8 cellular contexts compared by ENCODE assay signal in genomic region chr3:58332575-58333179, GRCh38. TPM values are rescaled to one million over a fixed set of nuclear protein-coding genes. Genes with fewer than 3 reads are reported as not detected.
A peak's percentile ranks its signal among the peaks of the same experiment; 100 is the strongest.
DNase-seq lines count a peak whose midpoint lies in the region; ATAC-seq, FAIRE-seq and TF ChIP-seq lines count a peak whose summit lies in the region.

Gene PXK, plus strand, starts transcription at chr3:58332892. Its CDS starts 97 bp downstream, at chr3:58332989.

- no peaks in the 10 kb centered on the region for H3K9me3 Mint-ChIP-seq in natural killer cell

- no peaks in the 10 kb centered on the region for H3K27me3 Mint-ChIP-seq in natural killer cell (ENCODE audit: low read depth in 2 of 2)

- peak within 1 kb of the TSS; percentile 92 for H3K4me3 ChIP-seq in RWPE2 (ENCODE audit: severe bottlenecking)

- H3K27ac Mint-ChIP-seq in natural killer cell, result peak within 1 kb of the TSS; percentile 87 to 91

- no peaks in the 10 kb centered on the region for H3K36me3 ChIP-seq in RWPE2 (ENCODE audit: low read depth)

- peak; percentile 42 for FAIRE-seq in GM19239 (lab: Jason Lieb, UNC)

- H3K4me3 Mint-ChIP-seq in natural killer cell, result peak within 1 kb of the TSS; percentile 99

- TF ChIP-seq CTCF in RWPE2 (IDR thresholded peaks at IDR 0.05; ENCODE audit: poor library complexity, severe bottlenecking), result no peak
- peak; percentile 10 for TF ChIP-seq CTCF in natural killer cell (IDR thresholded peaks at IDR 0.05)

- intact Hi-C loops in natural killer cell (cut with micrococcal nuclease), result loop anchor here (1.0 to 2.0 kb wide), 2 partner anchors 26 to 159 kb away; partner anchors contain the start of genes HTD2 and RPP14

- no peaks in the 10 kb centered on the region for H3K27me3 ChIP-seq in RWPE2 (ENCODE audit: insufficient read depth, poor library complexity, severe bottlenecking)

- H3K36me3 Mint-ChIP-seq in natural killer cell, result no peaks in the 10 kb centered on the region

- H3K4me1 Mint-ChIP-seq in natural killer cell, result peaks cover 33 to 45% of the 10 kb centered on the region in 2 donors

- ATAC-seq in HG03432 (IDR thresholded peaks at IDR 0.05; ENCODE audit: unreplicated experiment) (peak; percentile 91), RWPE2 (ENCODE audit: low read depth) (peak; percentile 79), natural killer cell (peak; percentile 79 to 93 (median 90))

- H3K27ac ChIP-seq in RWPE2 (ENCODE audit: poor library complexity, severe bottlenecking), result no peak within 1 kb of the TSS

- H3K9me3 ChIP-seq in RWPE2 (ENCODE audit: severe bottlenecking), result no peaks in the 10 kb centered on the region

- DNase-seq in CD1c-positive myeloid dendritic cell (ENCODE audit: extremely low spot score), result peak; percentile 89
- peak; percentile 72 for DNase-seq in GM19239 (ENCODE audit: insufficient read length, low spot score)
- peak; percentile 68 for DNase-seq in RWPE2 (ENCODE audit: low spot score)
- peak; percentile 73 for DNase-seq in activated effector memory CD4-positive, alpha-beta T cell treated with Interleukin-2 at 50 U/mL for 16 hours
- peak; percentile 59 for DNase-seq in fibroblast of peridontal ligament (ENCODE audit: extremely low read depth)
- DNase-seq in natural killer cell, result peak; percentile 85
- DNase-seq in stimulated activated naive CD4-positive, alpha-beta T cell (lab: John Stamatoyannopoulos, UW), result peak; percentile 58 to 81 (median 68)

- peaks cover 18% of the 10 kb centered on the region for H3K4me1 ChIP-seq in RWPE2 (ENCODE audit: insufficient read depth, poor library complexity, severe bottlenecking)

RNA-seq across cellular contexts. Expression of gene PXK, which starts in this region (rescaled TPM):
- 10 to 100 TPM; 42.1 to 53.8 (median 48.9) TPM for total RNA-seq in natural killer cell
